Comparison of ENCODE assay signal across 2 cellular contexts in the genomic region with DNA sequence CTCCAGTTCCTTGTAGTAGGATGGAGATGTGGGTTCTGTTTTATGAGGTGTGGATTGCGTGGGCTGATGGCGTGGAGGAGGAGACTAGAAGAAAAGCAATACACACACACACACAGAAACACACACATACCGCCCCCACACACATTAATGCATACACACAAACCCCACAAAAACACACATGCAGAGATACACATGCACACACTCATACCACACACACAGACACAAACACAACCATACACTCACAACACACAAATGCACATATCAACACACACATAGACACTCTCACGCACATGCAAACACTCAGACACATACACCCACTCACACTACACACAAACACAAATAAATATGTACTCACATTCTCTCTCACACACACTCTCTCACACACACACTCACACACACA.
A peak's percentile ranks its signal among the peaks of the same experiment; 100 is the strongest.
TF ChIP-seq lines count a peak whose summit lies in the region.

No MANE protein-coding gene starts in this region.

TF ChIP-seq in HEK293, 187 proteins besides CTCF, POLR2A, EP300 and RAD21 (continued from another document and continues in another):
- TF ChIP-seq KLF1 (tag by site-specific recombination; IDR thresholded peaks at IDR 0.05) (no peak), ZNF433 (tag by site-specific recombination; IDR thresholded peaks at IDR 0.05; ENCODE audit: low read depth) (no peak), ZNF324 (tag by site-specific recombination; IDR thresholded peaks at IDR 0.05) (no peak), ZNF398 (tag by site-specific recombination; IDR thresholded peaks at IDR 0.05) (0 out of 2 replicates have a peak, but pooled peaks have one; percentile 24), ZNF404 (tag by site-specific recombination; IDR thresholded peaks at IDR 0.05) (no peak), ZFHX2 (tag by site-specific recombination; conservative IDR thresholded peaks at IDR 0.05) (peak; percentile 100), ZSCAN4 (tag by site-specific recombination; IDR thresholded peaks at IDR 0.05) (peak; percentile 69; the same call in 1 of the 2 replicates), ZBTB20 (tag by site-specific recombination; IDR thresholded peaks at IDR 0.05) (no peak), ZNF391 (tag by site-specific recombination; IDR thresholded peaks at IDR 0.05; ENCODE audit: borderline replicate concordance, low read depth) (no peak), SALL2 (tag by site-specific recombination; IDR thresholded peaks at IDR 0.05; ENCODE audit: borderline replicate concordance) (no peak), ZNF155 (tag by site-specific recombination; IDR thresholded peaks at IDR 0.05) (no peak), ZNF843 (tag by site-specific recombination; IDR thresholded peaks at IDR 0.05) (no peak), ZNF558 (tag by site-specific recombination; IDR thresholded peaks at IDR 0.05) (no peak), ZNF2 (tag by site-specific recombination; IDR thresholded peaks at IDR 0.05) (no peak), KLF17 (tag by site-specific recombination; IDR thresholded peaks at IDR 0.05) (no peak), ZNF362 (tag by site-specific recombination; IDR thresholded peaks at IDR 0.05) (no peak), ZNF366 (tag by site-specific recombination; conservative IDR thresholded peaks at IDR 0.05) (no peak), ZNF335 (tag by site-specific recombination; conservative IDR thresholded peaks at IDR 0.05) (no peak), WT1 (tag by site-specific recombination; IDR thresholded peaks at IDR 0.05) (no peak), ZNF658 (tag by site-specific recombination; IDR thresholded peaks at IDR 0.05) (no peak), OSR2 (tag by site-specific recombination; IDR thresholded peaks at IDR 0.05) (no peak), ZNF837 (tag by site-specific recombination; IDR thresholded peaks at IDR 0.05) (no peak), ZNF621 (tag by site-specific recombination; IDR thresholded peaks at IDR 0.05) (no peak)
- TF ChIP-seq, protein P1, sequence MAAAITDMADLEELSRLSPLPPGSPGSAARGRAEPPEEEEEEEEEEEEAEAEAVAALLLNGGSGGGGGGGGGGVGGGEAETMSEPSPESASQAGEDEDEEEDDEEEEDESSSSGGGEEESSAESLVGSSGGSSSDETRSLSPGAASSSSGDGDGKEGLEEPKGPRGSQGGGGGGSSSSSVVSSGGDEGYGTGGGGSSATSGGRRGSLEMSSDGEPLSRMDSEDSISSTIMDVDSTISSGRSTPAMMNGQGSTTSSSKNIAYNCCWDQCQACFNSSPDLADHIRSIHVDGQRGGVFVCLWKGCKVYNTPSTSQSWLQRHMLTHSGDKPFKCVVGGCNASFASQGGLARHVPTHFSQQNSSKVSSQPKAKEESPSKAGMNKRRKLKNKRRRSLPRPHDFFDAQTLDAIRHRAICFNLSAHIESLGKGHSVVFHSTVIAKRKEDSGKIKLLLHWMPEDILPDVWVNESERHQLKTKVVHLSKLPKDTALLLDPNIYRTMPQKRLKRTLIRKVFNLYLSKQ (tag by site-specific recombination; IDR thresholded peaks at IDR 0.05; ENCODE audit: borderline replicate concordance) = no peak
- TF ChIP-seq, protein P2, sequence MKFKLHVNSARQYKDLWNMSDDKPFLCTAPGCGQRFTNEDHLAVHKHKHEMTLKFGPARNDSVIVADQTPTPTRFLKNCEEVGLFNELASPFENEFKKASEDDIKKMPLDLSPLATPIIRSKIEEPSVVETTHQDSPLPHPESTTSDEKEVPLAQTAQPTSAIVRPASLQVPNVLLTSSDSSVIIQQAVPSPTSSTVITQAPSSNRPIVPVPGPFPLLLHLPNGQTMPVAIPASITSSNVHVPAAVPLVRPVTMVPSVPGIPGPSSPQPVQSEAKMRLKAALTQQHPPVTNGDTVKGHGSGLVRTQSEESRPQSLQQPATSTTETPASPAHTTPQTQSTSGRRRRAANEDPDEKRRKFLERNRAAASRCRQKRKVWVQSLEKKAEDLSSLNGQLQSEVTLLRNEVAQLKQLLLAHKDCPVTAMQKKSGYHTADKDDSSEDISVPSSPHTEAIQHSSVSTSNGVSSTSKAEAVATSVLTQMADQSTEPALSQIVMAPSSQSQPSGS (tag by site-specific recombination; IDR thresholded peaks at IDR 0.05; ENCODE audit: low read depth) = no peak

TF ChIP-seq in GM12878, 131 proteins besides CTCF, POLR2A, EP300 and RAD21 (continued from another document):
- TF ChIP-seq PBX3 (IDR thresholded peaks at IDR 0.05; ENCODE audit: insufficient replicate concordance, low read depth, low read length) = peak; percentile 2
- TF ChIP-seq, protein P3, sequence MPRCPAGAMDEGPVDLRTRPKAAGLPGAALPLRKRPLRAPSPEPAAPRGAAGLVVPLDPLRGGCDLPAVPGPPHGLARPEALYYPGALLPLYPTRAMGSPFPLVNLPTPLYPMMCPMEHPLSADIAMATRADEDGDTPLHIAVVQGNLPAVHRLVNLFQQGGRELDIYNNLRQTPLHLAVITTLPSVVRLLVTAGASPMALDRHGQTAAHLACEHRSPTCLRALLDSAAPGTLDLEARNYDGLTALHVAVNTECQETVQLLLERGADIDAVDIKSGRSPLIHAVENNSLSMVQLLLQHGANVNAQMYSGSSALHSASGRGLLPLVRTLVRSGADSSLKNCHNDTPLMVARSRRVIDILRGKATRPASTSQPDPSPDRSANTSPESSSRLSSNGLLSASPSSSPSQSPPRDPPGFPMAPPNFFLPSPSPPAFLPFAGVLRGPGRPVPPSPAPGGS (IDR thresholded peaks at IDR 0.05; ENCODE audit: borderline replicate concordance, insufficient read depth, low read depth, low read length, poor library complexity, severe bottlenecking) = peak; percentile 28
